ENCODE assay signal across 1 cellular context in the genomic region with DNA sequence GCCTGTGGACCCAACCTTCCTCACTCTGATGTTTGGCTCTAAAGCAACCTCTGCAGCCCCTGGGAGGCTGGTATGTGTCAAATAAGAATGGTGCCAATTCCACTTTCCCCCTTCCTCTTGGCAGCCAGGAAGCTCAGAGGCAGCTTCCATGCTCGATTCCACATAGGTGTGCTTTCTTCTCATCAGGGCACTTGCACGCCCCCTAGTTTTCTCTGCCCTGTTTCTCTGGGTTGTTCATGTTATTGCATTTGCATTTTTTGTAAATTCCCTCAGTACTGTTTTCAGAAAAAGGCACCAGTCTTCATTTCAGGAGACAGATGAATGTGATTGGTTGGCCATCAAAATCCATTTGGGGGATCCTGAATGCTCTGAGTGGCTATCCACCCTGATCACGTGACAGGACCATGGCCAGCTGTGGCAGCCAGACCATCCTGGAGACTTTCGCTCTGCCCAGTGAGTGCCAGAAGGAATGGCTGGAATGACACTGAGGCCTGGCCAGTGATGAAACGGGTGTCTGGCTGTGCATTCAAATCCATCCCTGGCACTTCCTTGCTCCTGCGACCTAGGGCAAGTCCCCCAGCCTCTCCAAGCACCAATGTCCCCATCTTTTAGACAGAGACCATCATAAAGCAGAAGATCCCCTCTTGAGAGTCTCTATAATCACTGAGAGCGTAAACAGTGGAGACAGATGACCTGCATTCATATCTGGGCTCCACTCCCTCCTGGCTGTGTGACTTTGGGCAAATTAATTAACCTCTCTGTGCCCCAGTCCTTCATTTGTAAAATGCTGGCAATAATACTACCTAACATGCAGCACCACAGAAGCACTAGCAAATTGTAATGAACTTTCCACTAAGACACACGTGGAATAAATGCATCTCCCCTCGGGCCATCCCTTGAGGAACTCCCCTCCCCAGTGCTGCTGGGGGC.
TF ChIP-seq lines count a peak whose summit lies in the region.

No MANE protein-coding gene starts in this region.

TF ChIP-seq in HepG2, 621 proteins besides CTCF, POLR2A, EP300 and RAD21 (continued from another document):
- peak; percentile 51 for TF ChIP-seq STAG1 (CRISPR knock-in tag; IDR thresholded peaks at IDR 0.05)
- TF ChIP-seq ZSCAN25 (CRISPR knock-in tag; IDR thresholded peaks at IDR 0.05), result no peak
- TF ChIP-seq SNAPC2 (CRISPR knock-in tag; IDR thresholded peaks at IDR 0.05), result no peak
- TF ChIP-seq ZNF329 (CRISPR knock-in tag; IDR thresholded peaks at IDR 0.05; ENCODE audit: low read depth), result no peak
- no peak for TF ChIP-seq ZNF337 (CRISPR knock-in tag; IDR thresholded peaks at IDR 0.05; ENCODE audit: borderline replicate concordance, low read depth)
- TF ChIP-seq, protein P1, sequence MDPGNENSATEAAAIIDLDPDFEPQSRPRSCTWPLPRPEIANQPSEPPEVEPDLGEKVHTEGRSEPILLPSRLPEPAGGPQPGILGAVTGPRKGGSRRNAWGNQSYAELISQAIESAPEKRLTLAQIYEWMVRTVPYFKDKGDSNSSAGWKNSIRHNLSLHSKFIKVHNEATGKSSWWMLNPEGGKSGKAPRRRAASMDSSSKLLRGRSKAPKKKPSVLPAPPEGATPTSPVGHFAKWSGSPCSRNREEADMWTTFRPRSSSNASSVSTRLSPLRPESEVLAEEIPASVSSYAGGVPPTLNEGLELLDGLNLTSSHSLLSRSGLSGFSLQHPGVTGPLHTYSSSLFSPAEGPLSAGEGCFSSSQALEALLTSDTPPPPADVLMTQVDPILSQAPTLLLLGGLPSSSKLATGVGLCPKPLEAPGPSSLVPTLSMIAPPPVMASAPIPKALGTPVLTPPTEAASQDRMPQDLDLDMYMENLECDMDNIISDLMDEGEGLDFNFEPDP (CRISPR knock-in tag; conservative IDR thresholded peaks at IDR 0.05), result 0 out of 2 replicates have a peak, but pooled peaks have one; percentile 21
- TF ChIP-seq HOXA3 (CRISPR knock-in tag; IDR thresholded peaks at IDR 0.05), result no peak
- TF ChIP-seq, protein P2, sequence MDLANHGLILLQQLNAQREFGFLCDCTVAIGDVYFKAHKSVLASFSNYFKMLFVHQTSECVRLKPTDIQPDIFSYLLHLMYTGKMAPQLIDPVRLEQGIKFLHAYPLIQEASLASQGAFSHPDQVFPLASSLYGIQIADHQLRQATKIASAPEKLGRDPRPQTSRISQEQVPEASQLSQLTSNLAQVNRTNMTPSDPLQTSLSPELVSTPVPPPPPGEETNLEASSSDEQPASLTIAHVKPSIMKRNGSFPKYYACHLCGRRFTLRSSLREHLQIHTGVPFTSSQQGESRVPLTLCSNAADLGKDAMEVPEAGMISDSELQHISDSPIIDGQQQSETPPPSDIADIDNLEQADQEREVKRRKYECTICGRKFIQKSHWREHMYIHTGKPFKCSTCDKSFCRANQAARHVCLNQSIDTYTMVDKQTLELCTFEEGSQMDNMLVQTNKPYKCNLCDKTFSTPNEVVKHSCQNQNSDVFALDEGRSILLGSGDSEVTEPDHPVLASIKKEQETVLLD (CRISPR knock-in tag; IDR thresholded peaks at IDR 0.05; ENCODE audit: low read depth), result no peak
- no peak for TF ChIP-seq RBFOX2 (IDR thresholded peaks at IDR 0.05; ENCODE audit: low read depth, low read length)
- no peak for TF ChIP-seq ZNF160 (CRISPR knock-in tag; IDR thresholded peaks at IDR 0.05)
- TF ChIP-seq ETV5 (CRISPR knock-in tag; IDR thresholded peaks at IDR 0.05; ENCODE audit: borderline replicate concordance), result no peak
- TF ChIP-seq STAT5B (CRISPR knock-in tag; IDR thresholded peaks at IDR 0.05), result no peak
- no peak for TF ChIP-seq BHLHE40 (IDR thresholded peaks at IDR 0.05; ENCODE audit: low read length)
- peak; percentile 81 for TF ChIP-seq RAD51 (IDR thresholded peaks at IDR 0.05; ENCODE audit: borderline replicate concordance)
- TF ChIP-seq, protein P3, sequence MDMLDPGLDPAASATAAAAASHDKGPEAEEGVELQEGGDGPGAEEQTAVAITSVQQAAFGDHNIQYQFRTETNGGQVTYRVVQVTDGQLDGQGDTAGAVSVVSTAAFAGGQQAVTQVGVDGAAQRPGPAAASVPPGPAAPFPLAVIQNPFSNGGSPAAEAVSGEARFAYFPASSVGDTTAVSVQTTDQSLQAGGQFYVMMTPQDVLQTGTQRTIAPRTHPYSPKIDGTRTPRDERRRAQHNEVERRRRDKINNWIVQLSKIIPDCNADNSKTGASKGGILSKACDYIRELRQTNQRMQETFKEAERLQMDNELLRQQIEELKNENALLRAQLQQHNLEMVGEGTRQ (IDR thresholded peaks at IDR 0.05; ENCODE audit: low read depth, low read length), result peak; percentile 72
- TF ChIP-seq, protein P3 (CRISPR knock-in tag; IDR thresholded peaks at IDR 0.05; ENCODE audit: borderline replicate concordance), result peak; percentile 19; the same call in 1 of the 2 replicates
- no peak for TF ChIP-seq NFE2L2 (IDR thresholded peaks at IDR 0.05; ENCODE audit: low read length)
- TF ChIP-seq ZNF616 (CRISPR knock-in tag; IDR thresholded peaks at IDR 0.05; ENCODE audit: low read depth), result no peak
- no peak for TF ChIP-seq ZNF431 (CRISPR knock-in tag; IDR thresholded peaks at IDR 0.05; ENCODE audit: borderline replicate concordance, low read depth)
- TF ChIP-seq MED8 (CRISPR knock-in tag; IDR thresholded peaks at IDR 0.05; ENCODE audit: insufficient replicate concordance), result no peak
- TF ChIP-seq GTF3A (CRISPR knock-in tag; conservative IDR thresholded peaks at IDR 0.05), result no peak
- TF ChIP-seq, protein P4, sequence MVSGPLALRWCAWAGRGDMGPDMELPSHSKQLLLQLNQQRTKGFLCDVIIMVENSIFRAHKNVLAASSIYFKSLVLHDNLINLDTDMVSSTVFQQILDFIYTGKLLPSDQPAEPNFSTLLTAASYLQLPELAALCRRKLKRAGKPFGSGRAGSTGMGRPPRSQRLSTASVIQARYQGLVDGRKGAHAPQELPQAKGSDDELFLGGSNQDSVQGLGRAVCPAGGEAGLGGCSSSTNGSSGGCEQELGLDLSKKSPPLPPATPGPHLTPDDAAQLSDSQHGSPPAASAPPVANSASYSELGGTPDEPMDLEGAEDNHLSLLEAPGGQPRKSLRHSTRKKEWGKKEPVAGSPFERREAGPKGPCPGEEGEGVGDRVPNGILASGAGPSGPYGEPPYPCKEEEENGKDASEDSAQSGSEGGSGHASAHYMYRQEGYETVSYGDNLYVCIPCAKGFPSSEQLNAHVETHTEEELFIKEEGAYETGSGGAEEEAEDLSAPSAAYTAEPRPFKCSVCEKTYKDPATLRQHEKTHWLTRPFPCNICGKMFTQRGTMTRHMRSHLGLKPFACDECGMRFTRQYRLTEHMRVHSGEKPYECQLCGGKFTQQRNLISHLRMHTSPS (CRISPR knock-in tag; IDR thresholded peaks at IDR 0.05; ENCODE audit: low read depth), result no peak
- no peak for TF ChIP-seq ZNF326 (CRISPR knock-in tag; IDR thresholded peaks at IDR 0.05; ENCODE audit: borderline replicate concordance)
- no peak for TF ChIP-seq HNRNPH1 (optimal IDR thresholded peaks at IDR 0.05; ENCODE audit: low read depth, low read length)
- no peak for TF ChIP-seq ZSCAN29 (CRISPR knock-in tag; conservative IDR thresholded peaks at IDR 0.05)
- TF ChIP-seq, protein P5, sequence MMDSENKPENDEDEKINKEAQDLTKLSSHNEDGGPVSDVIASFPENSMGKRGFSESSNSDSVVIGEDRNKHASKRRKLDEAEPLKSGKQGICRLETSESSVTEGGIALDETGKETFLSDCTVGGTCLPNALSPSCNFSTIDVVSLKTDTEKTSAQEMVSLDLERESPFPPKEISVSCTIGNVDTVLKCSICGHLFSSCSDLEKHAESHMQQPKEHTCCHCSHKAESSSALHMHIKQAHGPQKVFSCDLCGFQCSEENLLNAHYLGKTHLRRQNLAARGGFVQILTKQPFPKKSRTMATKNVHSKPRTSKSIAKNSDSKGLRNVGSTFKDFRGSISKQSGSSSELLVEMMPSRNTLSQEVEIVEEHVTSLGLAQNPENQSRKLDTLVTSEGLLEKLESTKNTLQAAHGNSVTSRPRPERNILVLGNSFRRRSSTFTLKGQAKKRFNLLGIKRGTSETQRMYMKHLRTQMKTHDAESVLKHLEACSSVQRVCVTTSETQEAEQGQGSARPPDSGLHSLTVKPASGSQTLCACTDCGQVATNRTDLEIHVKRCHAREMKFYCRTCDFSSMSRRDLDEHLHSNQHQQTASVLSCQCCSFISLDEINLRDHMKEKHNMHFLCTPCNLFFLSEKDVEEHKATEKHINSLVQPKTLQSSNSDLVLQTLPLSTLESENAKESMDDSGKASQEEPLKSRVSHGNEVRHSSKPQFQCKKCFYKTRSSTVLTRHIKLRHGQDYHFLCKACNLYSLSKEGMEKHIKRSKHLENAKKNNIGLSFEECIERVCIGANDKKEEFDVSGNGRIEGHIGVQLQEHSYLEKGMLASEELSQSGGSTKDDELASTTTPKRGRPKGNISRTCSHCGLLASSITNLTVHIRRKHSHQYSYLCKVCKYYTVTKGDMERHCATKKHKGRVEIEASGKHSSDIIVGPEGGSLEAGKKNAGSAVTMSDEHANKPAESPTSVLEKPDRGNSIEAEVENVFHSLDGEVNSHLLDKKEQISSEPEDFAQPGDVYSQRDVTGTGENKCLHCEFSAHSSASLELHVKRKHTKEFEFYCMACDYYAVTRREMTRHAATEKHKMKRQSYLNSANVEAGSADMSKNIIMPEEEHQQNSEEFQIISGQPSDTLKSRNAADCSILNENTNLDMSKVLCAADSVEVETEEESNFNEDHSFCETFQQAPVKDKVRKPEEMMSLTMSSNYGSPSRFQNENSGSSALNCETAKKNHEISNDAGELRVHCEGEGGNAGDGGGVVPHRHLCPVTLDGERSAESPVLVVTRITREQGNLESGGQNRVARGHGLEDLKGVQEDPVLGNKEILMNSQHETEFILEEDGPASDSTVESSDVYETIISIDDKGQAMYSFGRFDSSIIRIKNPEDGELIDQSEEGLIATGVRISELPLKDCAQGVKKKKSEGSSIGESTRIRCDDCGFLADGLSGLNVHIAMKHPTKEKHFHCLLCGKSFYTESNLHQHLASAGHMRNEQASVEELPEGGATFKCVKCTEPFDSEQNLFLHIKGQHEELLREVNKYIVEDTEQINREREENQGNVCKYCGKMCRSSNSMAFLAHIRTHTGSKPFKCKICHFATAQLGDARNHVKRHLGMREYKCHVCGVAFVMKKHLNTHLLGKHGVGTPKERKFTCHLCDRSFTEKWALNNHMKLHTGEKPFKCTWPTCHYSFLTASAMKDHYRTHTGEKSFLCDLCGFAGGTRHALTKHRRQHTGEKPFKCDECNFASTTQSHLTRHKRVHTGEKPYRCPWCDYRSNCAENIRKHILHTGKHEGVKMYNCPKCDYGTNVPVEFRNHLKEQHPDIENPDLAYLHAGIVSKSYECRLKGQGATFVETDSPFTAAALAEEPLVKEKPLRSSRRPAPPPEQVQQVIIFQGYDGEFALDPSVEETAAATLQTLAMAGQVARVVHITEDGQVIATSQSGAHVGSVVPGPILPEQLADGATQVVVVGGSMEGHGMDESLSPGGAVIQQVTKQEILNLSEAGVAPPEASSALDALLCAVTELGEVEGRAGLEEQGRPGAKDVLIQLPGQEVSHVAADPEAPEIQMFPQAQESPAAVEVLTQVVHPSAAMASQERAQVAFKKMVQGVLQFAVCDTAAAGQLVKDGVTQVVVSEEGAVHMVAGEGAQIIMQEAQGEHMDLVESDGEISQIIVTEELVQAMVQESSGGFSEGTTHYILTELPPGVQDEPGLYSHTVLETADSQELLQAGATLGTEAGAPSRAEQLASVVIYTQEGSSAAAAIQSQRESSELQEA (CRISPR knock-in tag; IDR thresholded peaks at IDR 0.05; ENCODE audit: not compliant biosample characterization), result no peak
- TF ChIP-seq ZNF296 (CRISPR knock-in tag; conservative IDR thresholded peaks at IDR 0.05), result no peak
- TF ChIP-seq ZNF274 (CRISPR knock-in tag; IDR thresholded peaks at IDR 0.05), result no peak
- no peak for TF ChIP-seq YY1 (IDR thresholded peaks at IDR 0.05; ENCODE audit: insufficient read depth, insufficient replicate concordance, low read depth, low read length)
- TF ChIP-seq SMAD3 (CRISPR knock-in tag; IDR thresholded peaks at IDR 0.05), result 0 out of 2 replicates have a peak, but pooled peaks have one; percentile 14
- no peak for TF ChIP-seq PRMT3 (CRISPR knock-in tag; IDR thresholded peaks at IDR 0.05; ENCODE audit: borderline replicate concordance, low read depth)
- TF ChIP-seq TBX3 (IDR thresholded peaks at IDR 0.05; ENCODE audit: borderline replicate concordance), result no peak
- no peak for TF ChIP-seq GABPB1 (CRISPR knock-in tag; IDR thresholded peaks at IDR 0.05)
- no peak for TF ChIP-seq DNMT3B (CRISPR knock-in tag; conservative IDR thresholded peaks at IDR 0.05)
- no peak for TF ChIP-seq ZNF660 (CRISPR knock-in tag; IDR thresholded peaks at IDR 0.05; ENCODE audit: borderline replicate concordance, low read depth)
- TF ChIP-seq CC2D1A (CRISPR knock-in tag; IDR thresholded peaks at IDR 0.05), result no peak
- no peak for TF ChIP-seq ZNF143 (CRISPR knock-in tag; IDR thresholded peaks at IDR 0.05)
- TF ChIP-seq KLF12 (CRISPR knock-in tag; IDR thresholded peaks at IDR 0.05; ENCODE audit: borderline replicate concordance), result no peak
- no peak for TF ChIP-seq ZNF605 (CRISPR knock-in tag; IDR thresholded peaks at IDR 0.05)
- no peak for TF ChIP-seq RFXAP (CRISPR knock-in tag; IDR thresholded peaks at IDR 0.05; ENCODE audit: borderline replicate concordance)
- no peak for TF ChIP-seq SP140L (CRISPR knock-in tag; IDR thresholded peaks at IDR 0.05; ENCODE audit: borderline replicate concordance)
- TF ChIP-seq ZNF432 (CRISPR knock-in tag; IDR thresholded peaks at IDR 0.05; ENCODE audit: borderline replicate concordance), result no peak
